10 cellular contexts compared by ENCODE assay signal in genomic region chr3:130748520-130748919, GRCh38. TPM values are rescaled to one million over a fixed set of nuclear protein-coding genes. Genes with fewer than 3 reads are reported as not detected.
A peak's percentile ranks its signal among the peaks of the same experiment; 100 is the strongest.
DNase-seq lines count a peak whose midpoint lies in the region; ATAC-seq and TF ChIP-seq lines count a peak whose summit lies in the region.
"Had no signal": no experiment of that assay in that cellular context is flagged by ENCODE, and none has a peak within 500 bp of the region (broad histone marks: within the 10 kb centered on the region; RNA-seq: fewer than 3 reads in every experiment).

No MANE protein-coding gene starts in this region.

- peak overlapping the region; percentile 11 to 84 (median 59) for H3K4me3 ChIP-seq in liver (ENCODE audit: low read depth in 1 of 3, low read length in 3 of 3)
- H3K4me3 ChIP-seq: SJSA1 had no signal

- H3K4me1 ChIP-seq in liver (ENCODE audit: control insufficient read depth in 4 of 4, insufficient read depth in 4 of 4, low read length in 3 of 4), result peaks cover 7 to 47% (median 39%) of the 10 kb centered on the region in 4 donors
- H3K4me1 ChIP-seq: SJSA1 had no signal

- TF ChIP-seq RAD21 in liver (IDR thresholded peaks at IDR 0.05), result no peak

- TF ChIP-seq CTCF in liver (IDR thresholded peaks at IDR 0.05; ENCODE audit: low read depth, low read length, missing input control) (no peak), RWPE1 (conservative IDR thresholded peaks at IDR 0.05; ENCODE audit: low read depth) (no peak)

- peaks cover 34% of the 10 kb centered on the region for H3K4me1 Mint-ChIP-seq in stimulated activated naive CD8-positive, alpha-beta T cell treated with anti-CD3 and anti-CD28 coated beads, Interleukin-15, Interleukin-2, amounts not matched to agents 100 ng/mL and 50 ng/mL, for 24 hours (ENCODE audit: low read depth)
- H3K4me1 Mint-ChIP-seq in activated naive CD8-positive, alpha-beta T cell treated with anti-CD3 and anti-CD28 coated beads, Interleukin-2, amount 10 ng/mL, durations not matched to agents 7 days and 5 days, result peaks cover 19% of the 10 kb centered on the region

- H3K36me3 ChIP-seq in liver (ENCODE audit: control insufficient read depth in 4 of 4, insufficient read depth in 3 of 4, low read depth in 1 of 4, low read length in 3 of 4), result peaks cover 0 to 7% (median 3%) of the 10 kb centered on the region in 4 donors

- no peak overlapping the region for H3K27ac Mint-ChIP-seq in stimulated activated naive CD8-positive, alpha-beta T cell treated with anti-CD3 and anti-CD28 coated beads, Interleukin-15, Interleukin-2, amounts not matched to agents 100 ng/mL and 50 ng/mL, for 24 hours
- H3K27ac Mint-ChIP-seq in activated naive CD8-positive, alpha-beta T cell treated with anti-CD3 and anti-CD28 coated beads, Interleukin-2, amount 10 ng/mL, durations not matched to agents 7 days and 5 days, result no peak overlapping the region

- H3K36me3 Mint-ChIP-seq in stimulated activated naive CD8-positive, alpha-beta T cell treated with anti-CD3 and anti-CD28 coated beads, Interleukin-15, Interleukin-2, amounts not matched to agents 100 ng/mL and 50 ng/mL, for 24 hours (ENCODE audit: low read depth), result peaks cover 12% of the 10 kb centered on the region
- H3K36me3 Mint-ChIP-seq in activated naive CD8-positive, alpha-beta T cell treated with anti-CD3 and anti-CD28 coated beads, Interleukin-2, amount 10 ng/mL, durations not matched to agents 7 days and 5 days, result peaks cover 7% of the 10 kb centered on the region

- POLR2A ChIA-PET in activated naive CD8-positive, alpha-beta T cell treated with anti-CD3 and anti-CD28 coated beads, Interleukin-2, amount 10 ng/mL, durations not matched to agents 7 days and 5 days (lab: Charles Lee), result interaction anchor here (1.2 to 2.6 kb wide), 2 partner anchors 33 to 145 kb away, joined by 3 to 36 read pairs; partner anchors contain the start of gene ATP2C1
- POLR2A ChIA-PET in RWPE1 (lab: Yijun Ruan, JAX; ENCODE audit: low non-redundant PET), result no interaction called here

- no peak for ATAC-seq in stimulated activated naive CD8-positive, alpha-beta T cell treated with anti-CD3 and anti-CD28 coated beads, Interleukin-15, Interleukin-2, amounts not matched to agents 100 U/mL and 50 U/mL, for 24 hours
- ATAC-seq in activated naive CD8-positive, alpha-beta T cell treated with anti-CD3 and anti-CD28 coated beads, Interleukin-2, amount 10 ng/mL, durations not matched to agents 7 days and 5 days (ENCODE audit: low read depth), result no peak
- no peak for ATAC-seq in GM18505 (IDR thresholded peaks at IDR 0.05; ENCODE audit: unreplicated experiment)

- no peak for DNase-seq in stimulated activated naive CD8-positive, alpha-beta T cell treated with anti-CD3 and anti-CD28 coated beads, Interleukin-15, Interleukin-2, amounts not matched to agents 100 U/mL and 50 U/mL, for 24 hours
- no peak for DNase-seq in activated naive CD8-positive, alpha-beta T cell treated with anti-CD3 and anti-CD28 coated beads, Interleukin-2, amount 10 ng/mL, durations not matched to agents 7 days and 5 days
- no peak for DNase-seq in islet precursor cell
- DNase-seq in RWPE1 (ENCODE audit: low spot score), result no peak
- DNase-seq in ureter (ENCODE audit: low spot score), result no peak
- DNase-seq: DMS153 had no signal

- H3K27ac ChIP-seq in liver (ENCODE audit: low read depth in 1 of 2, low read length in 2 of 2) (peak overlapping the region; percentile 66 to 80), RWPE1 (no peak overlapping the region)
- H3K27ac ChIP-seq: SJSA1 had no signal

- H3K27me3 Mint-ChIP-seq in stimulated activated naive CD8-positive, alpha-beta T cell treated with anti-CD3 and anti-CD28 coated beads, Interleukin-15, Interleukin-2, amounts not matched to agents 100 ng/mL and 50 ng/mL, for 24 hours, result no peaks in the 10 kb centered on the region
- H3K27me3 Mint-ChIP-seq in activated naive CD8-positive, alpha-beta T cell treated with anti-CD3 and anti-CD28 coated beads, Interleukin-2, amount 10 ng/mL, durations not matched to agents 7 days and 5 days, result no peaks in the 10 kb centered on the region

- CTCF ChIA-PET in RWPE1 (lab: Yijun Ruan, JAX), result interaction anchor here (0.9 kb wide), 1 partner anchor 10 kb away, joined by 3 read pairs; no protein-coding TSS in a partner anchor

- 57% methylated on average over 2 of the region's 2 CpGs for WGBS in liver

- no peaks in the 10 kb centered on the region for H3K9me3 Mint-ChIP-seq in stimulated activated naive CD8-positive, alpha-beta T cell treated with anti-CD3 and anti-CD28 coated beads, Interleukin-15, Interleukin-2, amounts not matched to agents 100 ng/mL and 50 ng/mL, for 24 hours
- no peaks in the 10 kb centered on the region for H3K9me3 Mint-ChIP-seq in activated naive CD8-positive, alpha-beta T cell treated with anti-CD3 and anti-CD28 coated beads, Interleukin-2, amount 10 ng/mL, durations not matched to agents 7 days and 5 days

- no peaks in the 10 kb centered on the region for H3K27me3 ChIP-seq in liver (ENCODE audit: control insufficient read depth in 4 of 4, insufficient read depth in 4 of 4, low read length in 3 of 4)
- H3K27me3 ChIP-seq: SJSA1 had no signal

- no peaks in the 10 kb centered on the region for H3K9me3 ChIP-seq in liver (ENCODE audit: control insufficient read depth in 4 of 4, low read length in 3 of 4)
- H3K9me3 ChIP-seq: SJSA1 had no signal

- peak overlapping the region; percentile 86 for H3K4me3 Mint-ChIP-seq in stimulated activated naive CD8-positive, alpha-beta T cell treated with anti-CD3 and anti-CD28 coated beads, Interleukin-15, Interleukin-2, amounts not matched to agents 100 ng/mL and 50 ng/mL, for 24 hours
- peak overlapping the region; percentile 92 for H3K4me3 Mint-ChIP-seq in activated naive CD8-positive, alpha-beta T cell treated with anti-CD3 and anti-CD28 coated beads, Interleukin-2, amount 10 ng/mL, durations not matched to agents 7 days and 5 days

- peak overlapping the region in 1 of 2 donors; percentile 36 for H3K9ac ChIP-seq in liver (ENCODE audit: low read depth in 1 of 2, low read length in 2 of 2)

- no peak for TF ChIP-seq POLR2A in GM18505 (IDR thresholded peaks at IDR 0.05; ENCODE audit: borderline replicate concordance, extremely low read depth, insufficient read depth, insufficient read length)

TF ChIP-seq in liver, 16 proteins besides CTCF, POLR2A, EP300 and RAD21:
- TF ChIP-seq YY1 (IDR thresholded peaks at IDR 0.05), result peak; percentile 80
- TF ChIP-seq EGR1 (IDR thresholded peaks at IDR 0.05; ENCODE audit: low read depth in 2 of 2), result no peak
- no peak for TF ChIP-seq RXRA (IDR thresholded peaks at IDR 0.05)
- no peak for TF ChIP-seq JUND (IDR thresholded peaks at IDR 0.05)

RNA-seq across cellular contexts. Expression of gene PIK3R4, which starts 1.9 kb away (rescaled TPM):
- 10 to 100 TPM; 26.2 to 31.6 TPM for total RNA-seq in activated naive CD8-positive, alpha-beta T cell treated with anti-CD3 and anti-CD28 coated beads, Interleukin-2, amount 10 ng/mL, durations not matched to agents 7 days and 5 days
- total RNA-seq in liver (10 to 100 TPM; 24.8 to 36.6 TPM), ureter (37.4 TPM)
- 10 to 100 TPM; 14.3 to 19.7 TPM for polyA plus RNA-seq in liver
